In the genomic region with DNA sequence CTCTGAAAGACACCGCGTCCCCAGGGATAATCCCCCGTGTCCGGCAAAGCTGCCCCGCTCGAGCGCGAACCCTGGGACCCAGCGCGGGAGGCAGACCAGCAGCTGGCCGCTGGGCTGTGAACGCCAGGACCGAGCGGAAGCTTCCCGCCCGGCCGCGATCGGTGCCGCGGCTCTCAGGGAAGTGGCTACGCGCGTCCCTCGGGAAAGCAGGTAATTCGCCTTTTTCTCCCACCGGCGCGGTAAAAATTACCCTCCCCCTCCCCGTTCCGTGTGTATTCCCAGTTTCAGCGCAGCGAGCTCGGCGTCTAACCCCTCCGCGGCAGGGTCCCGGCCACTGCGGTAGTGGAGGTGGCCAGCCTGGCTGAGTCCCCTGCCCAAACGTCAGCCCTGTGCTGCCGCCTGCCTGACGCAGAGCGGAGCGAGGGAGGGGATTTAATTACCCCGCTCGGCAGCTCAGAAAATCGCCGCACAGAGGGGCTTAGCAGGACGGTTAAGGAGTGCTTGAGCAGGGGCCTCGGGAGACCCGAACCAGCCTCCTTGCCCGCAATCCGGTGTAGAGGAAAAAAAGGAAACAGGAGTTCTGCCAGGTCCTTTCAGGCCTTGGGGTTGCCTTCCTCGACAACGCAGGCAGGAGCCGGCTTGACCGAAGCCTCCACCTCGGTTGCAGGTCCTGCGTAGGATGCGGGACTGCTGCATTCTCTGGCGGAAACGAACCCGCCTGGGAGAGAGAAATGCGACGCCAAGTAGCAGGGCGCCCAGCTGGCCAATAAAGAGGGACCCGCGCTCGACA, we compare ENCODE assay signal across 8 cellular contexts. TPM values are rescaled to one million over a fixed set of nuclear protein-coding genes. Genes with fewer than 3 reads are reported as not detected.
A peak's percentile ranks its signal among the peaks of the same experiment; 100 is the strongest.
DNase-seq lines count a peak whose midpoint lies in the region; ATAC-seq and TF ChIP-seq lines count a peak whose summit lies in the region.

No MANE protein-coding gene starts in this region.

- intact Hi-C loops in activated CD8-positive, alpha-beta T cell treated with anti-CD3 and anti-CD28 coated beads for 36 hours (cut with micrococcal nuclease), result loop anchor here (5.0 to 10.0 kb wide), 3 partner anchors 48 to 405 kb away; no protein-coding TSS in a partner anchor
- intact Hi-C loops in Right ventricle myocardium inferior (cut with DNase I), result no loop called here

- H3K4me3 Mint-ChIP-seq in activated CD8-positive, alpha-beta T cell treated with anti-CD3 and anti-CD28 coated beads for 36 hours, result peak overlapping the region; percentile 56
- H3K4me3 Mint-ChIP-seq in progenitor cell of endocrine pancreas (ENCODE audit: low read depth), result peak overlapping the region; percentile 74

- no peaks in the 10 kb centered on the region; the same call in 1 of the 2 replicates for H3K27me3 ChIP-seq in BJ (ENCODE audit: control insufficient read depth, insufficient read depth, low read length)

- no peaks in the 10 kb centered on the region for H3K36me3 Mint-ChIP-seq in activated CD8-positive, alpha-beta T cell treated with anti-CD3 and anti-CD28 coated beads for 36 hours (ENCODE audit: low read depth)
- no peaks in the 10 kb centered on the region for H3K36me3 Mint-ChIP-seq in progenitor cell of endocrine pancreas (ENCODE audit: insufficient read depth)

- POLR2A ChIA-PET in BJ (lab: Charles Lee), result no interaction called here
- POLR2A ChIA-PET in activated CD8-positive, alpha-beta T cell treated with anti-CD3 and anti-CD28 coated beads for 36 hours (lab: Charles Lee), result interaction anchor here (0.7 to 1.7 kb wide), 3 partner anchors 57 to 218 kb away, joined by 3 to 5 read pairs (median 5); no protein-coding TSS in a partner anchor

- TF ChIP-seq CTCF in BJ (IDR thresholded peaks at IDR 0.05; ENCODE audit: insufficient read depth, low read depth, low read length) (0 out of 2 replicates have a peak, but pooled peaks have one; percentile 22), progenitor cell of endocrine pancreas (IDR thresholded peaks at IDR 0.05; ENCODE audit: unreplicated experiment) (peak; percentile 35)
- TF ChIP-seq CTCF in activated CD8-positive, alpha-beta T cell treated with anti-CD3 and anti-CD28 coated beads for 36 hours (IDR thresholded peaks at IDR 0.05), result no peak

- H3K27ac Mint-ChIP-seq in activated CD8-positive, alpha-beta T cell treated with anti-CD3 and anti-CD28 coated beads for 36 hours, result no peak overlapping the region
- no peak overlapping the region for H3K27ac Mint-ChIP-seq in progenitor cell of endocrine pancreas

- no peak for ATAC-seq in activated CD8-positive, alpha-beta T cell treated with anti-CD3 and anti-CD28 coated beads for 36 hours
- no peak for ATAC-seq in Right ventricle myocardium inferior

- CTCF ChIA-PET in BJ (lab: Yijun Ruan, JAX), result interaction anchor here (0.7 to 2.0 kb wide), 8 partner anchors 29 to 395 kb away, joined by 3 to 10 read pairs (median 4); no protein-coding TSS in a partner anchor
- CTCF ChIA-PET in activated CD8-positive, alpha-beta T cell treated with anti-CD3 and anti-CD28 coated beads for 36 hours (lab: Charles Lee), result interaction anchor here (0.9 to 1.3 kb wide), 5 partner anchors 9 to 64 kb away, joined by 3 to 5 read pairs (median 3); no protein-coding TSS in a partner anchor

- H3K27me3 Mint-ChIP-seq in activated CD8-positive, alpha-beta T cell treated with anti-CD3 and anti-CD28 coated beads for 36 hours, result peaks cover 64% of the 10 kb centered on the region
- H3K27me3 Mint-ChIP-seq in progenitor cell of endocrine pancreas, result peaks cover 77% of the 10 kb centered on the region

- peaks cover 25% of the 10 kb centered on the region for H3K4me1 Mint-ChIP-seq in activated CD8-positive, alpha-beta T cell treated with anti-CD3 and anti-CD28 coated beads for 36 hours (ENCODE audit: low read depth)
- peaks cover 11% of the 10 kb centered on the region for H3K4me1 Mint-ChIP-seq in progenitor cell of endocrine pancreas (ENCODE audit: low read depth)

- no peaks in the 10 kb centered on the region for H3K9me3 Mint-ChIP-seq in activated CD8-positive, alpha-beta T cell treated with anti-CD3 and anti-CD28 coated beads for 36 hours
- H3K9me3 Mint-ChIP-seq in progenitor cell of endocrine pancreas (ENCODE audit: low read depth), result no peaks in the 10 kb centered on the region

- no peak for DNase-seq in BJ (ENCODE audit: low read depth)
- DNase-seq in HT-29 (ENCODE audit: low spot score), result peak; percentile 72
- DNase-seq in activated CD8-positive, alpha-beta T cell treated with anti-CD3 and anti-CD28 coated beads for 36 hours, result no peak
- DNase-seq in Right ventricle myocardium inferior (ENCODE audit: missing footprints), result peak; percentile 73
- DNase-seq in progenitor cell of endocrine pancreas (ENCODE audit: low spot score, unreplicated experiment), result no peak
- DNase-seq in putamen (ENCODE audit: low spot score), result no peak
- DNase-seq in hippocampal formation (lab: John Stamatoyannopoulos, UW), result no peak
- no peak for DNase-seq in MV-4-11 (lab: John Stamatoyannopoulos, UW)

- peaks cover 12% of the 10 kb centered on the region for H3K36me3 ChIP-seq in BJ (ENCODE audit: control insufficient read depth, insufficient read depth, low read length)

- H3K4me3 ChIP-seq in BJ (ENCODE audit: low read depth, low read length), result peak overlapping the region; percentile 91

RNA-seq across cellular contexts. Expression of gene GATA2, which starts 2.9 kb away (rescaled TPM):
- 8.3 and 13.4 TPM in 2 replicates for polyA plus RNA-seq in BJ (2011; rRNA removed)
- polyA minus RNA-seq in BJ (2011; rRNA and poly(A)+ RNA removed), result 9.4 and 10.9 TPM in 2 replicates
- 114 and 123 TPM in 2 replicates for total RNA-seq in HT-29 (2014; rRNA removed; shearing (Covaris generic))
- not detected for total RNA-seq in activated CD8-positive, alpha-beta T cell treated with anti-CD3 and anti-CD28 coated beads for 36 hours
- total RNA-seq in Right ventricle myocardium inferior (9.1 TPM), progenitor cell of endocrine pancreas (1.7 and 1.9 TPM in 2 replicates)

RNA-seq across cellular contexts. Expression of gene DNAJB8, which starts 23.4 kb away (rescaled TPM):
- polyA plus RNA-seq in BJ (2011; rRNA removed), result not detected in 2 replicates
- polyA minus RNA-seq in BJ (2011; rRNA and poly(A)+ RNA removed), result not detected in 2 replicates
- total RNA-seq in HT-29 (2014; rRNA removed; shearing (Covaris generic)), result not detected in 2 replicates
- total RNA-seq in activated CD8-positive, alpha-beta T cell treated with anti-CD3 and anti-CD28 coated beads for 36 hours, result not detected
- total RNA-seq in Right ventricle myocardium inferior (not detected), progenitor cell of endocrine pancreas (not detected in 2 replicates)

Comparison
In these comparisons a context has a peak if more than half of its experiments do, and no peak if none do; other contexts are left out.
1. DNase-seq: peak in HT-29 (single experiment) and Right ventricle myocardium inferior (single experiment); none in BJ (single experiment), activated CD8-positive, alpha-beta T cell treated with anti-CD3 and anti-CD28 coated beads for 36 hours (single experiment), progenitor cell of endocrine pancreas (single experiment), putamen (single experiment), hippocampal formation (0 of 2) and MV-4-11 (single experiment).
2. RNA of gene GATA2, which starts 2.9 kb away (total RNA-seq): 114 to 123 TPM in HT-29; 9.1 TPM in Right ventricle myocardium inferior (single experiment), 1.7 to 1.9 TPM in progenitor cell of endocrine pancreas and not detected in activated CD8-positive, alpha-beta T cell treated with anti-CD3 and anti-CD28 coated beads for 36 hours; every median in the first group is over 10 times any median in the second.